Comparison of ENCODE assay signal across 7 cellular contexts in genomic region chr15:61815356-61816083, GRCh38.
"Had no signal": no experiment of that assay in that cellular context is flagged by ENCODE, and none has a peak within 500 bp of the region (broad histone marks: within the 10 kb centered on the region; RNA-seq: fewer than 3 reads in every experiment).

No MANE protein-coding gene starts in this region.

- FAIRE-seq: H54, HTR-8/SVneo, K562 had no signal

- H3K9me3 Mint-ChIP-seq: H9 had no signal

- H3K4me3 Mint-ChIP-seq: H9 had no signal

- ATAC-seq: K562 had no signal

- DNase-seq: GOT3, H9, HCEC 1CT, IMR-90 had no signal

- H3K4me3 ChIP-seq: K562 had no signal
